Comparison of ENCODE assay signal across 23 cellular contexts in genomic region chr2:95284886-95285541, GRCh38. TPM values are rescaled to one million over a fixed set of nuclear protein-coding genes. Genes with fewer than 3 reads are reported as not detected.
"Had no signal": no experiment of that assay in that cellular context is flagged by ENCODE, and none has a peak within 500 bp of the region (broad histone marks: within the 10 kb centered on the region; RNA-seq: fewer than 3 reads in every experiment).

No MANE protein-coding gene starts in this region.

- H3K4me3 ChIP-seq: cardiac muscle cell, lung, prostate gland, right atrium auricular region, skin epidermis, suprapubic skin, vagina had no signal

- ATAC-seq: activated CD4-positive, CD25-positive, alpha-beta regulatory T cell treated with anti-CD3 and anti-CD28 coated beads, Interleukin-2, amount 50 U/mL, for 24 hours; left colon; stimulated activated naive CD8-positive, alpha-beta T cell treated with anti-CD3 and anti-CD28 coated beads, Interleukin-15, amount 100 ng/mL, for 72 hours; T-cell had no signal

- DNase-seq: activated CD4-positive, alpha-beta T cell treated with anti-CD3 and anti-CD28 coated beads, Interleukin-2, amount 10 ng/mL, durations not matched to agents 7 days and 5 days; activated CD8-positive, alpha-beta memory T cell treated with anti-CD3 and anti-CD28 coated beads for 24 hours; activated gamma-delta T cell; amygdala; dermis blood vessel endothelial cell; effector memory CD4-positive, alpha-beta T cell; islet precursor cell; left colon; stimulated activated CD4-positive, alpha-beta T cell treated with anti-CD3 and anti-CD28 coated beads, Interleukin-15, amount 100 ng/mL, for 24 hours; stimulated activated CD4-positive, alpha-beta T cell treated with anti-CD3 and anti-CD28 coated beads, Interleukin-4, amount 100 ng/mL, for 1 hour; stimulated activated naive CD8-positive, alpha-beta T cell treated with anti-CD3 and anti-CD28 coated beads, Interleukin-15, amount 100 ng/mL, for 72 hours; T-cell; trophoblast cell had no signal

- H3K27me3 ChIP-seq: cardiac muscle cell, right atrium auricular region, suprapubic skin, vagina had no signal

- H3K27me3 Mint-ChIP-seq: activated CD4-positive, alpha-beta T cell treated with anti-CD3 and anti-CD28 coated beads, Interleukin-2, amount 10 ng/mL, durations not matched to agents 7 days and 5 days; activated naive CD8-positive, alpha-beta T cell; stimulated activated naive CD8-positive, alpha-beta T cell treated with anti-CD3 and anti-CD28 coated beads, Interleukin-15, amount 100 ng/mL, for 72 hours; T-cell had no signal

- H3K4me1 ChIP-seq: prostate gland, right atrium auricular region, vagina had no signal

- H3K36me3 ChIP-seq: cardiac muscle cell, prostate gland, right atrium auricular region, vagina had no signal

- H3K4me1 Mint-ChIP-seq: activated CD4-positive, alpha-beta T cell treated with anti-CD3 and anti-CD28 coated beads, Interleukin-2, amount 10 ng/mL, durations not matched to agents 7 days and 5 days; stimulated activated naive CD8-positive, alpha-beta T cell treated with anti-CD3 and anti-CD28 coated beads, Interleukin-15, amount 100 ng/mL, for 72 hours; T-cell had no signal

- H3K27ac ChIP-seq: cardiac muscle cell, prostate gland, right atrium auricular region, skin epidermis, suprapubic skin, vagina had no signal

- H3K4me3 Mint-ChIP-seq: activated CD4-positive, alpha-beta T cell treated with anti-CD3 and anti-CD28 coated beads, Interleukin-2, amount 10 ng/mL, durations not matched to agents 7 days and 5 days; activated naive CD8-positive, alpha-beta T cell; stimulated activated naive CD8-positive, alpha-beta T cell treated with anti-CD3 and anti-CD28 coated beads, Interleukin-15, amount 100 ng/mL, for 72 hours; T-cell had no signal

- H3K9me3 ChIP-seq: prostate gland, suprapubic skin, vagina had no signal

- H3K27ac Mint-ChIP-seq: activated CD4-positive, alpha-beta T cell treated with anti-CD3 and anti-CD28 coated beads, Interleukin-2, amount 10 ng/mL, durations not matched to agents 7 days and 5 days; activated naive CD8-positive, alpha-beta T cell; stimulated activated naive CD8-positive, alpha-beta T cell treated with anti-CD3 and anti-CD28 coated beads, Interleukin-15, amount 100 ng/mL, for 72 hours; T-cell had no signal

RNA-seq across cellular contexts. Expression of gene KCNIP3, which starts 12.1 kb away (rescaled TPM):
- total RNA-seq: activated CD4-positive, alpha-beta T cell treated with anti-CD3 and anti-CD28 coated beads, Interleukin-2, amount 10 ng/mL, durations not matched to agents 7 days and 5 days; T-cell had no signal
- polyA plus RNA-seq: neural cell had no signal
